In genomic region chr19:47723573-47723923, GRCh38 we compare ENCODE assay signal across 8 cellular contexts.
DNase-seq lines count a peak whose midpoint lies in the region; ATAC-seq and TF ChIP-seq lines count a peak whose summit lies in the region.

No MANE protein-coding gene starts in this region.

- peak overlapping the region in 12 of 21 experiments; percentile 8 to 80 (median 52) for H3K27ac ChIP-seq in skin epidermis

- peak; percentile 68 for DNase-seq in SIG-M5 treated with dmso at 0.1 percent for 504 hours (lab: John Stamatoyannopoulos, UW; ENCODE audit: unreplicated experiment)
- no peak for DNase-seq in SIG-M5 (lab: John Stamatoyannopoulos, UW)
- peak; percentile 47 for DNase-seq in RPMI8226
- peak; percentile 94 for DNase-seq in fibroblast of mammary gland (ENCODE audit: low read depth)

- ATAC-seq in HG02610 (IDR thresholded peaks at IDR 0.05; ENCODE audit: unreplicated experiment) (no peak), HG02884 (IDR thresholded peaks at IDR 0.05; ENCODE audit: unreplicated experiment) (no peak), GM19395 (IDR thresholded peaks at IDR 0.05; ENCODE audit: unreplicated experiment) (no peak)

- peak overlapping the region; percentile 5 for H3K4me3 ChIP-seq in fibroblast of mammary gland (ENCODE audit: control insufficient read depth, low read depth, low read length)
- H3K4me3 ChIP-seq in skin epidermis, result no peak overlapping the region

- TF ChIP-seq CTCF in fibroblast of mammary gland (conservative IDR thresholded peaks at IDR 0.05; ENCODE audit: control insufficient read depth, insufficient read depth, low read depth, low read length), result no peak
